ENCODE assay signal across 2 cellular contexts in genomic region chr1:208149213-208149612, GRCh38.
TF ChIP-seq lines count a peak whose summit lies in the region.

No MANE protein-coding gene starts in this region.

TF ChIP-seq in IMR-90, 13 proteins besides CTCF, POLR2A, EP300 and RAD21:
- TF ChIP-seq MAZ (IDR thresholded peaks at IDR 0.05; ENCODE audit: borderline replicate concordance, low read depth, low read length) = no peak
- no peak for TF ChIP-seq BHLHE40 (IDR thresholded peaks at IDR 0.05; ENCODE audit: low read depth, low read length)
- no peak for TF ChIP-seq CEBPB (IDR thresholded peaks at IDR 0.05; ENCODE audit: low read depth, low read length)
- TF ChIP-seq CHD1 (IDR thresholded peaks at IDR 0.05; ENCODE audit: low read depth, low read length) = no peak
- no peak for TF ChIP-seq ELK1 (IDR thresholded peaks at IDR 0.05; ENCODE audit: borderline replicate concordance, low read depth, low read length)
- no peak for TF ChIP-seq FOS (IDR thresholded peaks at IDR 0.05; ENCODE audit: low read depth, low read length)
- no peak for TF ChIP-seq MAFK (IDR thresholded peaks at IDR 0.05; ENCODE audit: low read depth, low read length)
- TF ChIP-seq NFE2L2 (IDR thresholded peaks at IDR 0.05; ENCODE audit: low read depth, low read length) = no peak
- TF ChIP-seq SMC3 (IDR thresholded peaks at IDR 0.05; ENCODE audit: low read depth, low read length) = no peak
- TF ChIP-seq RFX5 (IDR thresholded peaks at IDR 0.05; ENCODE audit: low read depth, low read length) = no peak
- TF ChIP-seq USF2 (IDR thresholded peaks at IDR 0.05; ENCODE audit: low read depth, low read length) = no peak

TF ChIP-seq in H1, 55 proteins besides CTCF, POLR2A, EP300 and RAD21:
- TF ChIP-seq JUN (IDR thresholded peaks at IDR 0.05; ENCODE audit: low read depth, low read length) (no peak), BACH1 (IDR thresholded peaks at IDR 0.05; ENCODE audit: low read length) (no peak), GTF2F1 (IDR thresholded peaks at IDR 0.05; ENCODE audit: borderline replicate concordance, low read depth, low read length) (no peak), USF2 (IDR thresholded peaks at IDR 0.05; ENCODE audit: low read length) (no peak), HDAC2 (IDR thresholded peaks at IDR 0.05; ENCODE audit: borderline replicate concordance in 1 of 2, low read depth in 2 of 2, low read length in 2 of 2) (no peak), SP4 (IDR thresholded peaks at IDR 0.05; ENCODE audit: low read length) (no peak), TBP (IDR thresholded peaks at IDR 0.05; ENCODE audit: low read depth, low read length) (no peak), SP2 (IDR thresholded peaks at IDR 0.05; ENCODE audit: low read length) (no peak), CBX5 (IDR thresholded peaks at IDR 0.05; ENCODE audit: low read depth, low read length) (no peak), EGR1 (IDR thresholded peaks at IDR 0.05; ENCODE audit: borderline replicate concordance, low read depth, low read length) (no peak), TAF7 (optimal IDR thresholded peaks at IDR 0.05; ENCODE audit: borderline replicate concordance, low read depth, low read length) (no peak), SAP30 (IDR thresholded peaks at IDR 0.05; ENCODE audit: insufficient read depth, insufficient replicate concordance, low read length) (no peak), POU5F1 (IDR thresholded peaks at IDR 0.05; ENCODE audit: low read depth, low read length) (no peak), TEAD4 (IDR thresholded peaks at IDR 0.05; ENCODE audit: low read depth, low read length) (no peak)
